1 cellular context compared by ENCODE assay signal in the genomic region with DNA sequence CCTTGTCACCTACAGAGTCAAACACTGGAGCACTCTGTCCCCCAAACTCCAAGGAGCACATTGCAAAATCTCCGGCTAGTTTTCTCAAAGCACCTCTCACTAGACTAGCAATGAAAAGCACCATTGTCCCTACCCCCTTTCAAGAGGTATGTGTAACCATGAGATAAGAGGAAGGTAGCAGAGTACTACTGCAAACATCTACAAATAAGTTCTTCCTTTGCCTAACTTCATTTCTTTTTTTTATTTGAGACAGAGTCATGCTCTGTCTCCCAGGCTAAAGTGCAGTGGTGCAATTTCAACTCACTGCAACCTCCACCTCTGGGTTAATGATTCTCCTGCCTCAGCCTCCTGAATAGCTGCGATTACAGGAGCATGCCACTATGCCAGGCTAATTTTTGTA.
TF ChIP-seq lines count a peak whose summit lies in the region.

No MANE protein-coding gene starts in this region.

TF ChIP-seq in HepG2, 621 proteins besides CTCF, POLR2A, EP300 and RAD21 (continued from another document and continues in another):
- TF ChIP-seq, protein P1, sequence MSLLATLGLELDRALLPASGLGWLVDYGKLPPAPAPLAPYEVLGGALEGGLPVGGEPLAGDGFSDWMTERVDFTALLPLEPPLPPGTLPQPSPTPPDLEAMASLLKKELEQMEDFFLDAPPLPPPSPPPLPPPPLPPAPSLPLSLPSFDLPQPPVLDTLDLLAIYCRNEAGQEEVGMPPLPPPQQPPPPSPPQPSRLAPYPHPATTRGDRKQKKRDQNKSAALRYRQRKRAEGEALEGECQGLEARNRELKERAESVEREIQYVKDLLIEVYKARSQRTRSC (CRISPR knock-in tag; IDR thresholded peaks at IDR 0.05; ENCODE audit: low read depth), result no peak
- TF ChIP-seq ZNF589 (CRISPR knock-in tag; conservative IDR thresholded peaks at IDR 0.05), result no peak
- no peak for TF ChIP-seq KLF6 (CRISPR knock-in tag; IDR thresholded peaks at IDR 0.05)
- no peak for TF ChIP-seq SOX13 (IDR thresholded peaks at IDR 0.05)
- TF ChIP-seq SOX13 (CRISPR knock-in tag; conservative IDR thresholded peaks at IDR 0.05 in 1 of 2, IDR thresholded peaks at IDR 0.05 in 1 of 2), result peak in 1 of 2 experiments; percentile 84; a peak in 2 of 4 replicates
- TF ChIP-seq JUN (CRISPR knock-in tag; IDR thresholded peaks at IDR 0.05), result no peak
- no peak for TF ChIP-seq ZNF572 (CRISPR knock-in tag; IDR thresholded peaks at IDR 0.05)
- no peak for TF ChIP-seq ZNF766 (CRISPR knock-in tag; IDR thresholded peaks at IDR 0.05; ENCODE audit: borderline replicate concordance)
- no peak for TF ChIP-seq XRCC5 (optimal IDR thresholded peaks at IDR 0.05; ENCODE audit: low read length)
- peak; percentile 69; the same call in 1 of the 2 replicates for TF ChIP-seq ZNF12 (CRISPR knock-in tag; IDR thresholded peaks at IDR 0.05)
- no peak; the same call in 1 of the 2 replicates for TF ChIP-seq NR2C2 (CRISPR knock-in tag; IDR thresholded peaks at IDR 0.05; ENCODE audit: borderline replicate concordance)
- TF ChIP-seq, protein P2, sequence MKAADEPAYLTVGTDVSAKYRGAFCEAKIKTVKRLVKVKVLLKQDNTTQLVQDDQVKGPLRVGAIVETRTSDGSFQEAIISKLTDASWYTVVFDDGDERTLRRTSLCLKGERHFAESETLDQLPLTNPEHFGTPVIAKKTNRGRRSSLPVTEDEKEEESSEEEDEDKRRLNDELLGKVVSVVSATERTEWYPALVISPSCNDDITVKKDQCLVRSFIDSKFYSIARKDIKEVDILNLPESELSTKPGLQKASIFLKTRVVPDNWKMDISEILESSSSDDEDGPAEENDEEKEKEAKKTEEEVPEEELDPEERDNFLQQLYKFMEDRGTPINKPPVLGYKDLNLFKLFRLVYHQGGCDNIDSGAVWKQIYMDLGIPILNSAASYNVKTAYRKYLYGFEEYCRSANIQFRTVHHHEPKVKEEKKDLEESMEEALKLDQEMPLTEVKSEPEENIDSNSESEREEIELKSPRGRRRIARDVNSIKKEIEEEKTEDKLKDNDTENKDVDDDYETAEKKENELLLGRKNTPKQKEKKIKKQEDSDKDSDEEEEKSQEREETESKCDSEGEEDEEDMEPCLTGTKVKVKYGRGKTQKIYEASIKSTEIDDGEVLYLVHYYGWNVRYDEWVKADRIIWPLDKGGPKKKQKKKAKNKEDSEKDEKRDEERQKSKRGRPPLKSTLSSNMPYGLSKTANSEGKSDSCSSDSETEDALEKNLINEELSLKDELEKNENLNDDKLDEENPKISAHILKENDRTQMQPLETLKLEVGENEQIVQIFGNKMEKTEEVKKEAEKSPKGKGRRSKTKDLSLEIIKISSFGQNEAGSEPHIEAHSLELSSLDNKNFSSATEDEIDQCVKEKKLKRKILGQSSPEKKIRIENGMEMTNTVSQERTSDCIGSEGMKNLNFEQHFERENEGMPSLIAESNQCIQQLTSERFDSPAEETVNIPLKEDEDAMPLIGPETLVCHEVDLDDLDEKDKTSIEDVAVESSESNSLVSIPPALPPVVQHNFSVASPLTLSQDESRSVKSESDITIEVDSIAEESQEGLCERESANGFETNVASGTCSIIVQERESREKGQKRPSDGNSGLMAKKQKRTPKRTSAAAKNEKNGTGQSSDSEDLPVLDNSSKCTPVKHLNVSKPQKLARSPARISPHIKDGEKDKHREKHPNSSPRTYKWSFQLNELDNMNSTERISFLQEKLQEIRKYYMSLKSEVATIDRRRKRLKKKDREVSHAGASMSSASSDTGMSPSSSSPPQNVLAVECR (CRISPR knock-in tag; IDR thresholded peaks at IDR 0.05; ENCODE audit: borderline replicate concordance), result no peak
- no peak for TF ChIP-seq MEIS1 (CRISPR knock-in tag; IDR thresholded peaks at IDR 0.05; ENCODE audit: borderline replicate concordance)
- TF ChIP-seq ZNF282 (IDR thresholded peaks at IDR 0.05; ENCODE audit: partially characterized antibody), result no peak
- TF ChIP-seq CENPX (CRISPR knock-in tag; IDR thresholded peaks at IDR 0.05), result no peak
- no peak for TF ChIP-seq ELF4 (CRISPR knock-in tag; IDR thresholded peaks at IDR 0.05; ENCODE audit: borderline replicate concordance)
- no peak for TF ChIP-seq KAT2B (IDR thresholded peaks at IDR 0.05; ENCODE audit: borderline replicate concordance, low read depth, low read length)
- TF ChIP-seq ZNF101 (CRISPR knock-in tag; IDR thresholded peaks at IDR 0.05; ENCODE audit: borderline replicate concordance, low read depth), result no peak
- no peak for TF ChIP-seq ZNF598 (CRISPR knock-in tag; IDR thresholded peaks at IDR 0.05; ENCODE audit: borderline replicate concordance)
- TF ChIP-seq AGO1 (IDR thresholded peaks at IDR 0.05; ENCODE audit: low read depth, low read length, poor library complexity, severe bottlenecking), result no peak
- no peak for TF ChIP-seq ZFP36L2 (CRISPR knock-in tag; IDR thresholded peaks at IDR 0.05)
- TF ChIP-seq ZNF451 (CRISPR knock-in tag; IDR thresholded peaks at IDR 0.05), result no peak
- TF ChIP-seq TAF1 (CRISPR knock-in tag; IDR thresholded peaks at IDR 0.05), result no peak
- peak; percentile 73 for TF ChIP-seq POGZ (CRISPR knock-in tag; IDR thresholded peaks at IDR 0.05)
- TF ChIP-seq ZNF614 (CRISPR knock-in tag; IDR thresholded peaks at IDR 0.05; ENCODE audit: borderline replicate concordance), result no peak
- TF ChIP-seq, protein P3, sequence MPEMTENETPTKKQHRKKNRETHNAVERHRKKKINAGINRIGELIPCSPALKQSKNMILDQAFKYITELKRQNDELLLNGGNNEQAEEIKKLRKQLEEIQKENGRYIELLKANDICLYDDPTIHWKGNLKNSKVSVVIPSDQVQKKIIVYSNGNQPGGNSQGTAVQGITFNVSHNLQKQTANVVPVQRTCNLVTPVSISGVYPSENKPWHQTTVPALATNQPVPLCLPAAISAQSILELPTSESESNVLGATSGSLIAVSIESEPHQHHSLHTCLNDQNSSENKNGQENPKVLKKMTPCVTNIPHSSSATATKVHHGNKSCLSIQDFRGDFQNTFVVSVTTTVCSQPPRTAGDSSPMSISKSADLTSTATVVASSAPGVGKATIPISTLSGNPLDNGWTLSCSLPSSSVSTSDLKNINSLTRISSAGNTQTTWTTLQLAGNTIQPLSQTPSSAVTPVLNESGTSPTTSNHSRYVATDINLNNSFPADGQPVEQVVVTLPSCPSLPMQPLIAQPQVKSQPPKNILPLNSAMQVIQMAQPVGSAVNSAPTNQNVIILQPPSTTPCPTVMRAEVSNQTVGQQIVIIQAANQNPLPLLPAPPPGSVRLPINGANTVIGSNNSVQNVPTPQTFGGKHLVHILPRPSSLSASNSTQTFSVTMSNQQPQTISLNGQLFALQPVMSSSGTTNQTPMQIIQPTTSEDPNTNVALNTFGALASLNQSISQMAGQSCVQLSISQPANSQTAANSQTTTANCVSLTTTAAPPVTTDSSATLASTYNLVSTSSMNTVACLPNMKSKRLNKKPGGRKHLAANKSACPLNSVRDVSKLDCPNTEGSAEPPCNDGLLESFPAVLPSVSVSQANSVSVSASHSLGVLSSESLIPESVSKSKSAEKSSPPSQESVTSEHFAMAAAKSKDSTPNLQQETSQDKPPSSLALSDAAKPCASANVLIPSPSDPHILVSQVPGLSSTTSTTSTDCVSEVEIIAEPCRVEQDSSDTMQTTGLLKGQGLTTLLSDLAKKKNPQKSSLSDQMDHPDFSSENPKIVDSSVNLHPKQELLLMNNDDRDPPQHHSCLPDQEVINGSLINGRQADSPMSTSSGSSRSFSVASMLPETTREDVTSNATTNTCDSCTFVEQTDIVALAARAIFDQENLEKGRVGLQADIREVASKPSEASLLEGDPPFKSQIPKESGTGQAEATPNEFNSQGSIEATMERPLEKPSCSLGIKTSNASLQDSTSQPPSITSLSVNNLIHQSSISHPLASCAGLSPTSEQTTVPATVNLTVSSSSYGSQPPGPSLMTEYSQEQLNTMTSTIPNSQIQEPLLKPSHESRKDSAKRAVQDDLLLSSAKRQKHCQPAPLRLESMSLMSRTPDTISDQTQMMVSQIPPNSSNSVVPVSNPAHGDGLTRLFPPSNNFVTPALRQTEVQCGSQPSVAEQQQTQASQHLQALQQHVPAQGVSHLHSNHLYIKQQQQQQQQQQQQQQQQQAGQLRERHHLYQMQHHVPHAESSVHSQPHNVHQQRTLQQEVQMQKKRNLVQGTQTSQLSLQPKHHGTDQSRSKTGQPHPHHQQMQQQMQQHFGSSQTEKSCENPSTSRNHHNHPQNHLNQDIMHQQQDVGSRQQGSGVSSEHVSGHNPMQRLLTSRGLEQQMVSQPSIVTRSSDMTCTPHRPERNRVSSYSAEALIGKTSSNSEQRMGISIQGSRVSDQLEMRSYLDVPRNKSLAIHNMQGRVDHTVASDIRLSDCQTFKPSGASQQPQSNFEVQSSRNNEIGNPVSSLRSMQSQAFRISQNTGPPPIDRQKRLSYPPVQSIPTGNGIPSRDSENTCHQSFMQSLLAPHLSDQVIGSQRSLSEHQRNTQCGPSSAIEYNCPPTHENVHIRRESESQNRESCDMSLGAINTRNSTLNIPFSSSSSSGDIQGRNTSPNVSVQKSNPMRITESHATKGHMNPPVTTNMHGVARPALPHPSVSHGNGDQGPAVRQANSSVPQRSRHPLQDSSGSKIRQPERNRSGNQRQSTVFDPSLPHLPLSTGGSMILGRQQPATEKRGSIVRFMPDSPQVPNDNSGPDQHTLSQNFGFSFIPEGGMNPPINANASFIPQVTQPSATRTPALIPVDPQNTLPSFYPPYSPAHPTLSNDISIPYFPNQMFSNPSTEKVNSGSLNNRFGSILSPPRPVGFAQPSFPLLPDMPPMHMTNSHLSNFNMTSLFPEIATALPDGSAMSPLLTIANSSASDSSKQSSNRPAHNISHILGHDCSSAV (CRISPR knock-in tag; IDR thresholded peaks at IDR 0.05; ENCODE audit: borderline replicate concordance), result no peak
- no peak for TF ChIP-seq CBFB (CRISPR knock-in tag; IDR thresholded peaks at IDR 0.05)
- TF ChIP-seq KDM2A (CRISPR knock-in tag; IDR thresholded peaks at IDR 0.05; ENCODE audit: borderline replicate concordance, low read depth), result no peak
- TF ChIP-seq, protein P4, sequence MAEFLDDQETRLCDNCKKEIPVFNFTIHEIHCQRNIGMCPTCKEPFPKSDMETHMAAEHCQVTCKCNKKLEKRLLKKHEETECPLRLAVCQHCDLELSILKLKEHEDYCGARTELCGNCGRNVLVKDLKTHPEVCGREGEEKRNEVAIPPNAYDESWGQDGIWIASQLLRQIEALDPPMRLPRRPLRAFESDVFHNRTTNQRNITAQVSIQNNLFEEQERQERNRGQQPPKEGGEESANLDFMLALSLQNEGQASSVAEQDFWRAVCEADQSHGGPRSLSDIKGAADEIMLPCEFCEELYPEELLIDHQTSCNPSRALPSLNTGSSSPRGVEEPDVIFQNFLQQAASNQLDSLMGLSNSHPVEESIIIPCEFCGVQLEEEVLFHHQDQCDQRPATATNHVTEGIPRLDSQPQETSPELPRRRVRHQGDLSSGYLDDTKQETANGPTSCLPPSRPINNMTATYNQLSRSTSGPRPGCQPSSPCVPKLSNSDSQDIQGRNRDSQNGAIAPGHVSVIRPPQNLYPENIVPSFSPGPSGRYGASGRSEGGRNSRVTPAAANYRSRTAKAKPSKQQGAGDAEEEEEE (CRISPR knock-in tag; IDR thresholded peaks at IDR 0.05; ENCODE audit: borderline replicate concordance), result no peak
- TF ChIP-seq, protein P5, sequence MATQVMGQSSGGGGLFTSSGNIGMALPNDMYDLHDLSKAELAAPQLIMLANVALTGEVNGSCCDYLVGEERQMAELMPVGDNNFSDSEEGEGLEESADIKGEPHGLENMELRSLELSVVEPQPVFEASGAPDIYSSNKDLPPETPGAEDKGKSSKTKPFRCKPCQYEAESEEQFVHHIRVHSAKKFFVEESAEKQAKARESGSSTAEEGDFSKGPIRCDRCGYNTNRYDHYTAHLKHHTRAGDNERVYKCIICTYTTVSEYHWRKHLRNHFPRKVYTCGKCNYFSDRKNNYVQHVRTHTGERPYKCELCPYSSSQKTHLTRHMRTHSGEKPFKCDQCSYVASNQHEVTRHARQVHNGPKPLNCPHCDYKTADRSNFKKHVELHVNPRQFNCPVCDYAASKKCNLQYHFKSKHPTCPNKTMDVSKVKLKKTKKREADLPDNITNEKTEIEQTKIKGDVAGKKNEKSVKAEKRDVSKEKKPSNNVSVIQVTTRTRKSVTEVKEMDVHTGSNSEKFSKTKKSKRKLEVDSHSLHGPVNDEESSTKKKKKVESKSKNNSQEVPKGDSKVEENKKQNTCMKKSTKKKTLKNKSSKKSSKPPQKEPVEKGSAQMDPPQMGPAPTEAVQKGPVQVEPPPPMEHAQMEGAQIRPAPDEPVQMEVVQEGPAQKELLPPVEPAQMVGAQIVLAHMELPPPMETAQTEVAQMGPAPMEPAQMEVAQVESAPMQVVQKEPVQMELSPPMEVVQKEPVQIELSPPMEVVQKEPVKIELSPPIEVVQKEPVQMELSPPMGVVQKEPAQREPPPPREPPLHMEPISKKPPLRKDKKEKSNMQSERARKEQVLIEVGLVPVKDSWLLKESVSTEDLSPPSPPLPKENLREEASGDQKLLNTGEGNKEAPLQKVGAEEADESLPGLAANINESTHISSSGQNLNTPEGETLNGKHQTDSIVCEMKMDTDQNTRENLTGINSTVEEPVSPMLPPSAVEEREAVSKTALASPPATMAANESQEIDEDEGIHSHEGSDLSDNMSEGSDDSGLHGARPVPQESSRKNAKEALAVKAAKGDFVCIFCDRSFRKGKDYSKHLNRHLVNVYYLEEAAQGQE (IDR thresholded peaks at IDR 0.05; ENCODE audit: borderline replicate concordance in 1 of 2, low read depth in 1 of 2, low read length in 2 of 2), result no peak
- TF ChIP-seq, protein P6, sequence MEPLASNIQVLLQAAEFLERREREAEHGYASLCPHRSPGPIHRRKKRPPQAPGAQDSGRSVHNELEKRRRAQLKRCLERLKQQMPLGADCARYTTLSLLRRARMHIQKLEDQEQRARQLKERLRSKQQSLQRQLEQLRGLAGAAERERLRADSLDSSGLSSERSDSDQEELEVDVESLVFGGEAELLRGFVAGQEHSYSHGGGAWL (CRISPR knock-in tag; IDR thresholded peaks at IDR 0.05), result no peak
- no peak for TF ChIP-seq NFRKB (IDR thresholded peaks at IDR 0.05)
- no peak for TF ChIP-seq ZNF33A (CRISPR knock-in tag; IDR thresholded peaks at IDR 0.05; ENCODE audit: borderline replicate concordance)
- TF ChIP-seq, protein P7, sequence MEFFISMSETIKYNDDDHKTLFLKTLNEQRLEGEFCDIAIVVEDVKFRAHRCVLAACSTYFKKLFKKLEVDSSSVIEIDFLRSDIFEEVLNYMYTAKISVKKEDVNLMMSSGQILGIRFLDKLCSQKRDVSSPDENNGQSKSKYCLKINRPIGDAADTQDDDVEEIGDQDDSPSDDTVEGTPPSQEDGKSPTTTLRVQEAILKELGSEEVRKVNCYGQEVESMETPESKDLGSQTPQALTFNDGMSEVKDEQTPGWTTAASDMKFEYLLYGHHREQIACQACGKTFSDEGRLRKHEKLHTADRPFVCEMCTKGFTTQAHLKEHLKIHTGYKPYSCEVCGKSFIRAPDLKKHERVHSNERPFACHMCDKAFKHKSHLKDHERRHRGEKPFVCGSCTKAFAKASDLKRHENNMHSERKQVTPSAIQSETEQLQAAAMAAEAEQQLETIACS (CRISPR knock-in tag; IDR thresholded peaks at IDR 0.05), result no peak
- TF ChIP-seq STAT5B (CRISPR knock-in tag; IDR thresholded peaks at IDR 0.05), result no peak
- TF ChIP-seq ZBTB8A (CRISPR knock-in tag; IDR thresholded peaks at IDR 0.05; ENCODE audit: borderline replicate concordance, low read depth), result no peak
- no peak for TF ChIP-seq ZNF124 (CRISPR knock-in tag; IDR thresholded peaks at IDR 0.05)
- no peak for TF ChIP-seq ZNF672 (CRISPR knock-in tag; IDR thresholded peaks at IDR 0.05)
- TF ChIP-seq SIX4 (CRISPR knock-in tag; IDR thresholded peaks at IDR 0.05), result no peak
- TF ChIP-seq ZFP1 (CRISPR knock-in tag; IDR thresholded peaks at IDR 0.05), result no peak
- no peak; the same call in none of the 2 replicates for TF ChIP-seq GATAD2A (CRISPR knock-in tag; IDR thresholded peaks at IDR 0.05)
